Comparison of ENCODE assay signal across 8 cellular contexts in the genomic region with DNA sequence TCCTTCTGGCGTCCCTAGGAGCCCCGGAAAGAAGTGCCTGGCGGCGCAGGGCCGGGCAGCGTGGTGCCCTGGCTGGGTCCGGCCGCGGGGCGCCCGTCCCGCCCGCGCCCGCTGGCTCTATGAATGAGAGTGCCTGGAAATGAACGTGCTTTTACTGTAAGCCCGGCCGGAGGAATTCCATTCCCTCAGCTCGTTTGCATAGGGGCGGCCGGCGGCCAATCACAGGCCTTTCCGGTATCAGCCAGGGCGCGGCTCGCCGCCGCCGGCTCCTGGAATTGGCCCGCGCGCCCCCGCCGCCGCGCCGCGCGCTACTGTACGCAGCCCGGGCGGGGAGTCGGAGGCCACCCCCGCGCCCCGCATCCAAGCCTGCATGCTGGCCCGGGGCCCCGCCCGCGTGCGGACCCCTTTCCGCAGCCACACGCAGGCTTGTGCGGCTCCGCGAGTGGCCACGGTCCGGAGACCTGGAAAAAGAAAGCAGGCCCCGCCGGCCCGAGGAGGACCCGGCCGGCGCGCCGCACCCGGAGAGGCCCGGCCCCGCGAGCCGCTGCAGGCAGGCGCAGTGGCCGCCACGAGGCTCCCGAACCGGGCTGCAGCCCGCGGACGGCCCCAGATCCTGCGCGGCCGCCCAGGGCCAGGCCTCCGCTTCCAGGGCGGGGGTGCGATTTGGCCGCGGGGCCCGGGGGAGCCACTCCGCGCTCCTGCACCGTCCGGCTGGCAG.
DNase-seq lines count a peak whose midpoint lies in the region; ATAC-seq and TF ChIP-seq lines count a peak whose summit lies in the region.

No MANE protein-coding gene starts in this region.

- H3K4me1 ChIP-seq in GM23248 (ENCODE audit: insufficient read depth) = peaks cover 19% of the 10 kb centered on the region
- peaks cover 44% of the 10 kb centered on the region for H3K4me1 ChIP-seq in Karpas-422 (ENCODE audit: low read length)

- peak overlapping the region; percentile 83 for H3K4me2 ChIP-seq in GM23248 (ENCODE audit: unreplicated experiment)
- H3K4me2 ChIP-seq in Karpas-422 (ENCODE audit: low read depth, low read length, poor library complexity, severe bottlenecking) = peak overlapping the region; percentile 96

- H3K36me3 ChIP-seq in GM23248 (ENCODE audit: low read depth) (peaks cover 20% of the 10 kb centered on the region), Karpas-422 (ENCODE audit: insufficient read depth, low read length) (no peaks in the 10 kb centered on the region)

- in situ Hi-C loops in GM23248 (cut with MboI) = loop anchor here (10.0 to 25.0 kb wide), 5 partner anchors 324 to 1049 kb away; no protein-coding TSS in a partner anchor

- H3K79me2 ChIP-seq in GM23248 (ENCODE audit: insufficient read depth) (peaks cover 53% of the 10 kb centered on the region), Karpas-422 (ENCODE audit: low read length) (peaks cover 37% of the 10 kb centered on the region)

- TF ChIP-seq CTCF in fibroblast of the aortic adventitia (IDR thresholded peaks at IDR 0.05; ENCODE audit: insufficient read depth, low read length) = no peak
- TF ChIP-seq CTCF in nephron progenitor cell (IDR thresholded peaks at IDR 0.05) = no peak

- peaks cover 35% of the 10 kb centered on the region for H3F3A ChIP-seq in GM23248 (ENCODE audit: insufficient read depth)

- H3K4me3 Mint-ChIP-seq in activated T-helper 17 cell treated with anti-CD3 and anti-CD28 coated beads, Interleukin-2, amount 50 U/mL, for 72 hours = peak overlapping the region; percentile 95
- peak overlapping the region; percentile 89 for H3K4me3 Mint-ChIP-seq in nephron progenitor cell

- no peaks in the 10 kb centered on the region for H3K9me3 Mint-ChIP-seq in activated T-helper 17 cell treated with anti-CD3 and anti-CD28 coated beads, Interleukin-2, amount 50 U/mL, for 72 hours
- H3K9me3 Mint-ChIP-seq in nephron progenitor cell = no peaks in the 10 kb centered on the region

- peak overlapping the region; percentile 99 for H3K27ac ChIP-seq in GM23248
- peak overlapping the region; percentile 67 for H3K27ac ChIP-seq in Karpas-422 (ENCODE audit: low read length)

- 0 to 2% methylated on average over 53 to 73 of the region's 92 CpGs for WGBS in GM23248 (ENCODE audit: low coverage in 1 of 2, low lambda C conversion rate in 2 of 2, missing lambda C conversion rate in 2 of 2), 2 experiments

- H3K27ac Mint-ChIP-seq in activated T-helper 17 cell treated with anti-CD3 and anti-CD28 coated beads, Interleukin-2, amount 50 U/mL, for 72 hours = peak overlapping the region; percentile 100
- H3K27ac Mint-ChIP-seq in nephron progenitor cell = no peak overlapping the region

- peaks cover 61% of the 10 kb centered on the region for H3K36me3 Mint-ChIP-seq in activated T-helper 17 cell treated with anti-CD3 and anti-CD28 coated beads, Interleukin-2, amount 50 U/mL, for 72 hours (ENCODE audit: low read depth)
- H3K36me3 Mint-ChIP-seq in nephron progenitor cell (ENCODE audit: low read depth) = no peaks in the 10 kb centered on the region

- DNase-seq in DMS79 treated with DMSO at 0.1 percent for 48 hours (lab: John Stamatoyannopoulos, UW) = peak; percentile 91
- peak; percentile 98 for DNase-seq in GM23248
- peak; percentile 92 for DNase-seq in Karpas-422
- peak; percentile 95 for DNase-seq in RKO (ENCODE audit: low spot score)
- peak; percentile 96 for DNase-seq in fibroblast of the aortic adventitia (ENCODE audit: low read depth)
- DNase-seq in nephron progenitor cell = peak; percentile 89
- peak; percentile 88 for DNase-seq in stimulated activated naive CD8-positive, alpha-beta T cell treated with anti-CD3 and anti-CD28 coated beads, Interleukin-15, Interleukin-2, amounts not matched to agents 100 U/mL and 50 U/mL, for 24 hours

- ATAC-seq in activated T-helper 17 cell treated with anti-CD3 and anti-CD28 coated beads, Interleukin-2, amount 50 U/mL, for 72 hours (replicated peaks) = peak; percentile 63
- ATAC-seq in stimulated activated naive CD8-positive, alpha-beta T cell treated with anti-CD3 and anti-CD28 coated beads, Interleukin-15, Interleukin-2, amounts not matched to agents 100 U/mL and 50 U/mL, for 24 hours = peak; percentile 50

- H3K27me3 ChIP-seq in GM23248 (replicated peaks; ENCODE audit: insufficient read depth) (no peaks in the 10 kb centered on the region), Karpas-422 (ENCODE audit: low read length) (no peaks in the 10 kb centered on the region)

- no peaks in the 10 kb centered on the region for H3K27me3 Mint-ChIP-seq in activated T-helper 17 cell treated with anti-CD3 and anti-CD28 coated beads, Interleukin-2, amount 50 U/mL, for 72 hours
- peaks cover 74% of the 10 kb centered on the region for H3K27me3 Mint-ChIP-seq in nephron progenitor cell (ENCODE audit: low read depth, poor library complexity)

- no peaks in the 10 kb centered on the region for H4K20me1 ChIP-seq in GM23248 (ENCODE audit: insufficient read depth)
- peaks cover under 1% of the 10 kb centered on the region; the same call in 1 of the 2 replicates for H4K20me1 ChIP-seq in Karpas-422 (ENCODE audit: insufficient read depth, low read depth, low read length)

- H3K4me3 ChIP-seq in GM23248 (peak overlapping the region; percentile 97), Karpas-422 (ENCODE audit: low read length) (peak overlapping the region; percentile 84), fibroblast of the aortic adventitia (ENCODE audit: low read depth, low read length) (peak overlapping the region; percentile 88)

- H3K9me3 ChIP-seq in GM23248 (ENCODE audit: low read depth) (no peaks in the 10 kb centered on the region), Karpas-422 (ENCODE audit: low read length) (no peaks in the 10 kb centered on the region)

- H2AFZ ChIP-seq in GM23248 (no peak overlapping the region), Karpas-422 (ENCODE audit: low read length) (peak overlapping the region; percentile 46; the same call in 1 of the 2 replicates)

- H3K4me1 Mint-ChIP-seq in activated T-helper 17 cell treated with anti-CD3 and anti-CD28 coated beads, Interleukin-2, amount 50 U/mL, for 72 hours = peaks cover 16% of the 10 kb centered on the region
- H3K4me1 Mint-ChIP-seq in nephron progenitor cell = peaks cover 33% of the 10 kb centered on the region

- peak overlapping the region; percentile 100 for H3K9ac ChIP-seq in GM23248
- H3K9ac ChIP-seq in Karpas-422 (ENCODE audit: low read length) = peak overlapping the region; percentile 83

- no peaks in the 10 kb centered on the region for H3K9me2 ChIP-seq in GM23248 (ENCODE audit: insufficient read depth)
- no peaks in the 10 kb centered on the region for H3K9me2 ChIP-seq in Karpas-422 (replicated peaks; ENCODE audit: insufficient read depth, low read length)

Comparison
In these comparisons a context has a peak if more than half of its experiments do, and no peak if none do; other contexts are left out.
1. Peak in every context shown above with its lines: DNase-seq, ATAC-seq, H3K4me3 ChIP-seq and H3K27ac ChIP-seq.